Comparison of ENCODE assay signal across 1 cellular context in genomic region chr11:32447252-32447651, GRCh38.
TF ChIP-seq lines count a peak whose summit lies in the region.

No MANE protein-coding gene starts in this region.

TF ChIP-seq in K562, 482 proteins besides CTCF, POLR2A, EP300 and RAD21 (continued from another document):
- no peak for TF ChIP-seq RFX5 (IDR thresholded peaks at IDR 0.05; ENCODE audit: low read depth, low read length)
